14 cellular contexts compared by ENCODE assay signal in the genomic region with DNA sequence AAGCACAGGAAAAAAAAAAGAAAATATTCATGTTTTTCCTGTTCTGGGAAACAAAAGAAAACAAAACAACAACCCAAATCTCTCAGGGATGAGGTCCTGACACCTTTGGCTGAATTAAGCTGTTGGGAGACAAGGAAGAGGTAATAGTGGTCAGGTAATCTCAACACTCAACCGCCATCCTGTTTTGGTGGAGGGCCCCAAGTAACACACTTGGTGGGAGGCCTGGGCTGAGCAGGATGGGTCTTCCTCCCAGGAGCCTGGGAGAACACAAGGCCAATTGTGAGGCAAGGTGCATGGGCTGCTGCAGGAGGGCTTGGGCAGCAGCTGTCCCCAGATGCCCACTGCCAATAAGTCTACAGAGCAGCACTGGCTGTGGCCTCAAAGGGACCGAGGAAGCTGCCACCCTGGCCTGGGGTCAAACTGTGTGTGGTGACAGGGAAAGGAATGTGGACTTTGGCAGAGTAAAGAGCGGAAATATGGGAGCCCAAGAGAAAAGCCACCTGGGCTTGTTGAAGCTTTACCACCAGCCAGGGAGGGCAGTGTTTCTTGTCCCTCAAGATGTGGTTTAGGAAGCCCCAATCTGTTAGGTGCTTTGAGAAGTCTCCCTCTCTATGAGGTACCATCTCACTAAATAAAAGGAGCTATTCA.
DNase-seq lines count a peak whose midpoint lies in the region; ATAC-seq, FAIRE-seq and TF ChIP-seq lines count a peak whose summit lies in the region.
"Had no signal": no experiment of that assay in that cellular context is flagged by ENCODE, and none has a peak within 500 bp of the region (broad histone marks: within the 10 kb centered on the region; RNA-seq: fewer than 3 reads in every experiment).

No MANE protein-coding gene starts in this region.

- H3K36me3 ChIP-seq in A673 (ENCODE audit: insufficient read depth, low read length, poor library complexity, severe bottlenecking) (no peaks in the 10 kb centered on the region), HepG2 (replicated peaks in 1 of 2; ENCODE audit: control insufficient read depth in 1 of 2, insufficient read depth in 2 of 2, low read length in 2 of 2) (no peaks in the 10 kb centered on the region), ovary (no peaks in the 10 kb centered on the region)
- H3K36me3 ChIP-seq: left ventricle myocardium inferior had no signal

- no peaks in the 10 kb centered on the region for H3K79me2 ChIP-seq in H9 (ENCODE audit: insufficient read depth, low read length)
- no peaks in the 10 kb centered on the region for H3K79me2 ChIP-seq in HepG2 (ENCODE audit: insufficient read depth, low read length)

- H3K79me1 ChIP-seq in H9 (ENCODE audit: insufficient read depth, low read depth, low read length, poor library complexity, severe bottlenecking) = no peaks in the 10 kb centered on the region

- no peaks in the 10 kb centered on the region; the same call in 1 of the 2 replicates for H3K27me3 Mint-ChIP-seq in H9 (ENCODE audit: low read depth)

- no peaks in the 10 kb centered on the region for H3K9me3 Mint-ChIP-seq in H9
- H3K9me3 Mint-ChIP-seq: activated T-helper 2 cell treated with anti-CD3 and anti-CD28 coated beads, Interferon-gamma antibody, Interleukin-2, Interleukin-4, amounts not matched to agents 10 μg/mL and 5 μg/mL and 100 μg/mL, durations not matched to agents 14 hours and 24 hours and 36 hours had no signal

- H2BK20ac ChIP-seq in H9 (ENCODE audit: low read depth, low read length, poor library complexity, severe bottlenecking) = no peak overlapping the region

- no peak overlapping the region for H3K18ac ChIP-seq in H9 (ENCODE audit: insufficient read length, low read depth, low read length)

- H3K4me3 Mint-ChIP-seq in H9 = no peak overlapping the region

- intact Hi-C loops in A673 (cut with micrococcal nuclease; ENCODE audit: unreplicated experiment) (loop anchor here (1.0 to 5.0 kb wide), 4 partner anchors 332 to 609 kb away; partner anchors contain the start of gene DLX5), HepG2 (cut with micrococcal nuclease; ENCODE audit: unreplicated experiment) (loop anchor here (1.0 to 10.0 kb wide), 10 partner anchors 93 to 612 kb away; partner anchors contain the start of genes SEM1 and SLC25A13), ovary (cut with DNase I) (no loop called here)

- H3K9me3 ChIP-seq in A673 (ENCODE audit: low read depth, low read length, poor library complexity, severe bottlenecking) = no peaks in the 10 kb centered on the region
- H3K9me3 ChIP-seq in H9 (ENCODE audit: control insufficient read depth, low read depth, low read length) = no peaks in the 10 kb centered on the region
- H3K9me3 ChIP-seq in HepG2 (ENCODE audit: low read length) = no peaks in the 10 kb centered on the region
- no peaks in the 10 kb centered on the region for H3K9me3 ChIP-seq in ovary
- H3K9me3 ChIP-seq: left ventricle myocardium inferior, SK-N-SH had no signal

- TF ChIP-seq EP300 in HepG2 (IDR thresholded peaks at IDR 0.05; ENCODE audit: low read depth in 2 of 2, low read length in 2 of 2) (peak; percentile 96 to 98), HepG2 (CRISPR knock-in tag; IDR thresholded peaks at IDR 0.05; ENCODE audit: borderline replicate concordance) (peak; percentile 94), ovary (IDR thresholded peaks at IDR 0.05) (no peak)

- no peak overlapping the region for H2BK120ac ChIP-seq in H9 (ENCODE audit: low read depth, low read length, poor library complexity, severe bottlenecking)

- H3K56ac ChIP-seq in H9 (ENCODE audit: insufficient read length, low read depth, low read length) = no peak overlapping the region

- no peak overlapping the region for H4K5ac ChIP-seq in H9 (ENCODE audit: insufficient read length, low read depth, low read length)

- H3K4ac ChIP-seq in H9 (ENCODE audit: low read depth, low read length) = no peak overlapping the region

- H4K91ac ChIP-seq in H9 (ENCODE audit: insufficient read length, low read depth, low read length) = no peak overlapping the region

- H3K4me2 ChIP-seq in H9 (ENCODE audit: insufficient read depth, insufficient read length, low read length) (no peak overlapping the region), HepG2 (ENCODE audit: low read depth, low read length) (peak overlapping the region; percentile 90)
- H3K4me2 ChIP-seq: SK-N-SH had no signal

- ATAC-seq in HepG2 = peak; percentile 100

- H4K8ac ChIP-seq in H9 (replicated peaks; ENCODE audit: insufficient read length, low read depth, low read length) = no peak overlapping the region

- no peak overlapping the region for H2AK5ac ChIP-seq in H9 (ENCODE audit: insufficient read length, low read length)

- H3K36me3 Mint-ChIP-seq in H9 (ENCODE audit: insufficient read depth in 1 of 3, low read depth in 3 of 3) = no peaks in the 10 kb centered on the region

- H3T11ph ChIP-seq in H9 (ENCODE audit: low read length) = no peak overlapping the region

- H3K14ac ChIP-seq in H9 (ENCODE audit: insufficient read depth, low read length) = no peak overlapping the region

- no TSS peak for BruUV-seq in A673 (replicated peaks; lab: Mats Ljungman, UMichigan)
- BruUV-seq in HepG2 (replicated peaks; lab: Mats Ljungman, UMichigan) = no TSS peak

- no peak overlapping the region for H2BK12ac ChIP-seq in H9 (ENCODE audit: insufficient read length, low read depth, low read length)

- H2AFZ ChIP-seq in H9 (ENCODE audit: low read length) (no peak overlapping the region), HepG2 (ENCODE audit: low read length) (no peak overlapping the region)

- peak; percentile 81 for FAIRE-seq in HepG2 (lab: Jason Lieb, UNC)
- FAIRE-seq: frontal cortex had no signal

- TF ChIP-seq CTCF in A673 (conservative IDR thresholded peaks at IDR 0.05; ENCODE audit: low read depth, low read length) (no peak), H9 (conservative IDR thresholded peaks at IDR 0.05) (peak; percentile 16; the same call in 1 of the 3 replicates), HepG2 (CRISPR knock-in tag; IDR thresholded peaks at IDR 0.05) (peak; percentile 70), ovary (IDR thresholded peaks at IDR 0.05) (no peak)

- no peaks in the 10 kb centered on the region for H4K20me1 ChIP-seq in H9 (ENCODE audit: control insufficient read depth, insufficient read depth, insufficient read length)
- H4K20me1 ChIP-seq in HepG2 (ENCODE audit: insufficient read depth, low read length) = no peaks in the 10 kb centered on the region

- peaks cover 29% of the 10 kb centered on the region for H3K4me1 ChIP-seq in A673 (ENCODE audit: insufficient read depth, low read length, poor library complexity, severe bottlenecking)
- no peaks in the 10 kb centered on the region; the same call in 1 of the 2 replicates for H3K4me1 ChIP-seq in H9 (ENCODE audit: insufficient read depth, low read length)
- peaks cover 38% of the 10 kb centered on the region for H3K4me1 ChIP-seq in HepG2 (ENCODE audit: insufficient read depth, low read length)
- peaks cover 1% of the 10 kb centered on the region for H3K4me1 ChIP-seq in ovary (ENCODE audit: insufficient read depth)

- H2BK15ac ChIP-seq in H9 (ENCODE audit: low read depth, low read length) = no peak overlapping the region

- H3K27me3 ChIP-seq in A673 (replicated peaks; ENCODE audit: insufficient read depth, low read depth, low read length, poor library complexity) (no peaks in the 10 kb centered on the region), H9 (ENCODE audit: insufficient read depth, low read length) (no peaks in the 10 kb centered on the region), HepG2 (ENCODE audit: control insufficient read depth in 1 of 2, insufficient read depth in 2 of 2, low read length in 2 of 2) (no peaks in the 10 kb centered on the region), ovary (no peaks in the 10 kb centered on the region)

- no peaks in the 10 kb centered on the region for H3K23me2 ChIP-seq in H9 (ENCODE audit: insufficient read length, low read depth, low read length, poor library complexity, severe bottlenecking)

- no peak for DNase-seq in A673 (ENCODE audit: low spot score)
- DNase-seq in H9 = peak; percentile 36
- peak; percentile 8 for DNase-seq in RPMI7951 (ENCODE audit: low read depth)
- peak; percentile 96 for DNase-seq in HepG2 (ENCODE audit: low spot score)
- DNase-seq in HEK293T (ENCODE audit: extremely low spot score) = no peak
- no peak for DNase-seq in ovary
- DNase-seq in pons (ENCODE audit: low spot score) = no peak
- DNase-seq in AG20443 (ENCODE audit: low spot score) = no peak
- DNase-seq: left ventricle myocardium inferior, T1000 had no signal

- no peak overlapping the region for H3K9ac ChIP-seq in H9 (ENCODE audit: extremely low read depth, insufficient read length, low read length)
- peak overlapping the region; percentile 70 for H3K9ac ChIP-seq in HepG2 (ENCODE audit: insufficient read depth, low read depth, low read length)
- H3K9ac ChIP-seq: SK-N-SH had no signal

- no peak overlapping the region for H2BK5ac ChIP-seq in H9 (ENCODE audit: insufficient read length, low read length)

- no peak overlapping the region for H3K27ac Mint-ChIP-seq in H9
- H3K27ac Mint-ChIP-seq: activated T-helper 2 cell treated with anti-CD3 and anti-CD28 coated beads, Interferon-gamma antibody, Interleukin-2, Interleukin-4, amounts not matched to agents 10 μg/mL and 5 μg/mL and 100 μg/mL, durations not matched to agents 14 hours and 24 hours and 36 hours had no signal

- H3K27ac ChIP-seq in A673 (ENCODE audit: low read depth, low read length, poor library complexity, severe bottlenecking) (peak overlapping the region; percentile 44), H9 (ENCODE audit: insufficient read length, low read depth, low read length) (no peak overlapping the region), HepG2 (ENCODE audit: extremely low read length, insufficient read depth, low read length) (peak overlapping the region; percentile 96), ovary (no peak overlapping the region)
- H3K27ac ChIP-seq: epithelial cell of prostate, left ventricle myocardium inferior had no signal

- H3K4me3 ChIP-seq in A673 (ENCODE audit: low read depth, low read length, poor library complexity, severe bottlenecking) (no peak overlapping the region), HepG2 (replicated peaks in 1 of 3; ENCODE audit: insufficient read depth in 1 of 3, low read depth in 2 of 3, low read length in 3 of 3) (peak overlapping the region in 2 of 3 experiments; percentile 36 to 44; a peak in 4 of 6 replicates), ovary (no peak overlapping the region)
- H3K4me3 ChIP-seq: left ventricle myocardium inferior had no signal

- peak; percentile 74 for TF ChIP-seq RAD21 in HepG2 (CRISPR knock-in tag; IDR thresholded peaks at IDR 0.05)

- WGBS in H9 (ENCODE audit: extremely low coverage, insufficient read length, low lambda C conversion rate) = no CpG with 5 or more reads among the region's 3 CpGs
- 0% methylated on average over 3 of the region's 3 CpGs for WGBS in HepG2 (ENCODE audit: low lambda C conversion rate)
- WGBS in ovary, 3 donors = 75 to 85% (median 79%) methylated on average over 3 of the region's 3 CpGs

- CTCF ChIA-PET in A673 (lab: Charles Lee) (no interaction called here), HepG2 (lab: Yijun Ruan, JAX; ENCODE audit: low intra/inter-chr PET ratio, low total read pairs) (interaction anchor here (1.6 kb wide), 1 partner anchor 612 kb away, joined by 15 read pairs; no protein-coding TSS in a partner anchor), HEK293T (lab: Yijun Ruan, JAX) (interaction anchor here (0.6 kb wide), 1 partner anchor 854 kb away, joined by 3 read pairs; no protein-coding TSS in a partner anchor)

- H3K4me1 Mint-ChIP-seq in H9 = peaks cover 7% of the 10 kb centered on the region in 2 experiments

- POLR2A ChIA-PET in A673 (lab: Charles Lee; ENCODE audit: low non-redundant PET) = no interaction called here
- POLR2A ChIA-PET in HepG2 (lab: Yijun Ruan, JAX) = interaction anchor here (0.8 to 2.0 kb wide), 6 partner anchors 11 to 601 kb away, joined by 3 to 13 read pairs (median 7); partner anchors contain the start of gene SLC25A13
- POLR2A ChIA-PET in HEK293T (lab: Yijun Ruan, JAX) = no interaction called here

- TF ChIP-seq POLR2A in HepG2 (IDR thresholded peaks at IDR 0.05; ENCODE audit: insufficient read depth in 1 of 2, low read depth in 2 of 2, low read length in 2 of 2) (peak in 1 of 2 experiments; percentile 67; a peak in 1 of 4 replicates), ovary (IDR thresholded peaks at IDR 0.05) (no peak)

- H3K23ac ChIP-seq in H9 (ENCODE audit: insufficient read length, low read depth, low read length) = no peak overlapping the region

- in situ Hi-C loops in HepG2 (cut with HindIII; ENCODE audit: extremely low pct_ligation_motif_present, low pct_unique_long_range_greater_than_20kb) = loop anchor here (10.0 kb wide), 1 partner anchor 609 kb away; the partner anchor contains the start of gene DLX5

Comparison
In these comparisons a context has a peak if more than half of its experiments do, and no peak if none do; other contexts are left out.
1. DNase-seq: peak in H9 (single experiment), RPMI7951 (single experiment) and HepG2 (single experiment); none in A673 (single experiment), HEK293T (single experiment), ovary (0 of 5), pons (single experiment) and AG20443 (single experiment).
2. H3K27ac ChIP-seq: peak in A673 (single experiment) and HepG2 (single experiment); none in H9 (single experiment) and ovary (0 of 2).
3. H3K4me3 ChIP-seq: peak in HepG2 (2 of 3); none in A673 (single experiment) and ovary (single experiment).
4. CTCF ChIP-seq: peak in H9 (single experiment) and HepG2 (single experiment); none in A673 (single experiment) and ovary (0 of 3).
5. intact Hi-C loops: an anchor here in A673 (1.0 to 5.0 kb wide) and HepG2 (1.0 to 10.0 kb wide); none called in ovary.